In genomic region chr15:65595960-65596359, GRCh38 we compare ENCODE assay signal across 10 cellular contexts. TPM values are rescaled to one million over a fixed set of nuclear protein-coding genes. Genes with fewer than 3 reads are reported as not detected.
A peak's percentile ranks its signal among the peaks of the same experiment; 100 is the strongest.
DNase-seq lines count a peak whose midpoint lies in the region; ATAC-seq and TF ChIP-seq lines count a peak whose summit lies in the region.
"Had no signal": no experiment of that assay in that cellular context is flagged by ENCODE, and none has a peak within 500 bp of the region (broad histone marks: within the 10 kb centered on the region; RNA-seq: fewer than 3 reads in every experiment).

No MANE protein-coding gene starts in this region.

- intact Hi-C loops in left ventricle myocardium superior (cut with micrococcal nuclease) = no loop called here
- intact Hi-C loops in Panc1 (cut with micrococcal nuclease; ENCODE audit: unreplicated experiment) = no loop called here
- intact Hi-C loops in upper lobe of right lung (cut with DNase I) = no loop called here

- in situ Hi-C loops in Panc1 (cut with HindIII; ENCODE audit: low pct_unique_long_range_greater_than_20kb, low sequenced_read_pairs) = no loop called here

- H3K4me1 ChIP-seq in cardiac muscle cell (ENCODE audit: low read depth) = no peaks in the 10 kb centered on the region
- H3K4me1 ChIP-seq in Panc1 (ENCODE audit: control insufficient read depth, insufficient read depth, low read length) = no peaks in the 10 kb centered on the region
- H3K4me1 ChIP-seq in upper lobe of right lung = no peaks in the 10 kb centered on the region

- CTCF ChIA-PET in Panc1 (lab: Charles Lee) = interaction anchor here (0.6 kb wide), 2 partner anchors 195 to 241 kb away, joined by 3 to 4 read pairs; no protein-coding TSS in a partner anchor

- no peak overlapping the region for H3K27ac ChIP-seq in cardiac muscle cell
- no peak overlapping the region for H3K27ac ChIP-seq in Panc1 (ENCODE audit: low read length)
- no peak overlapping the region for H3K27ac ChIP-seq in upper lobe of right lung

- DNase-seq in cardiac muscle cell (ENCODE audit: low read depth in 1 of 2, low spot score in 1 of 2) = peak; percentile 34 to 38
- no peak for DNase-seq in left ventricle myocardium superior
- DNase-seq in Panc1 (ENCODE audit: low read depth, low spot score) = no peak
- peak; percentile 23 for DNase-seq in fibroblast of peridontal ligament (ENCODE audit: extremely low read depth)
- DNase-seq in upper lobe of right lung = no peak
- DNase-seq: SIG-M5 had no signal

- ATAC-seq in left ventricle myocardium superior (no peak), Panc1 (no peak), upper lobe of right lung (no peak), HG03175 (IDR thresholded peaks at IDR 0.05; ENCODE audit: unreplicated experiment) (no peak), GM18909 (IDR thresholded peaks at IDR 0.05; ENCODE audit: poor library complexity, unreplicated experiment) (no peak), HG02678 (IDR thresholded peaks at IDR 0.05; ENCODE audit: unreplicated experiment) (no peak)
- ATAC-seq: activated naive CD4-positive, alpha-beta T cell treated with anti-CD3 and anti-CD28 coated beads, Interleukin-2, amount 50 U/mL, for 72 hours had no signal

- TF ChIP-seq CTCF in cardiac muscle cell (IDR thresholded peaks at IDR 0.05; ENCODE audit: low read depth, low read length) = peak; percentile 44
- peak; percentile 48; the same call in 1 of the 2 replicates for TF ChIP-seq CTCF in Panc1 (IDR thresholded peaks at IDR 0.05)
- TF ChIP-seq CTCF in upper lobe of right lung (IDR thresholded peaks at IDR 0.05) = peak; percentile 15

- POLR2A ChIA-PET in Panc1 (lab: Charles Lee) = interaction anchor here (0.6 kb wide), 1 partner anchor 275 kb away, joined by 3 read pairs; no protein-coding TSS in a partner anchor

- H3K4me3 ChIP-seq in cardiac muscle cell (no peak overlapping the region), Panc1 (ENCODE audit: low read depth in 2 of 2, low read length in 2 of 2) (no peak overlapping the region), upper lobe of right lung (no peak overlapping the region)

- H3K27me3 ChIP-seq in cardiac muscle cell = no peaks in the 10 kb centered on the region
- H3K27me3 ChIP-seq in Panc1 (ENCODE audit: control insufficient read depth, insufficient read depth, low read length) = no peaks in the 10 kb centered on the region
- no peaks in the 10 kb centered on the region for H3K27me3 ChIP-seq in upper lobe of right lung

- no TSS peak for BruUV-seq in Panc1 (replicated peaks; lab: Mats Ljungman, UMichigan)

- H3K36me3 ChIP-seq in cardiac muscle cell (peaks cover 69% of the 10 kb centered on the region), Panc1 (ENCODE audit: control insufficient read depth, insufficient read depth, low read length) (peaks cover 39% of the 10 kb centered on the region), upper lobe of right lung (peaks cover 97% of the 10 kb centered on the region)

- H3K9me3 ChIP-seq in cardiac muscle cell (ENCODE audit: low read depth) (no peaks in the 10 kb centered on the region), Panc1 (ENCODE audit: control insufficient read depth, insufficient read depth, low read depth, low read length) (no peaks in the 10 kb centered on the region), upper lobe of right lung (no peaks in the 10 kb centered on the region)

RNA-seq across cellular contexts. Expression of gene INTS14, which starts 15.0 kb away (rescaled TPM):
- total RNA-seq in cardiac muscle cell (25.0 and 32.5 TPM in 2 replicates), left ventricle myocardium superior (10.3 TPM), Panc1 (2021; ENCODE audit: unreplicated experiment) (41.2 TPM), upper lobe of right lung (32.0 TPM)
- polyA plus RNA-seq in cardiac muscle cell = 28.0 and 30.9 TPM in 2 replicates
- 30.4 TPM for polyA plus RNA-seq in Panc1 (2012; ENCODE audit: insufficient read length)

RNA-seq across cellular contexts. Expression of gene SLC24A1, which starts 25.8 kb away (rescaled TPM):
- total RNA-seq in cardiac muscle cell = 2.5 and 5.2 TPM in 2 replicates
- 1.1 and 4.2 TPM in 2 replicates for polyA plus RNA-seq in cardiac muscle cell
- total RNA-seq in left ventricle myocardium superior = 1.7 TPM
- 13.0 TPM for total RNA-seq in Panc1 (2021; ENCODE audit: unreplicated experiment)
- 6.9 TPM for polyA plus RNA-seq in Panc1 (2012; ENCODE audit: insufficient read length)
- 11.8 TPM for total RNA-seq in upper lobe of right lung

Comparison
In these comparisons a context has a peak if more than half of its experiments do, and no peak if none do; other contexts are left out.
1. DNase-seq: peak in cardiac muscle cell (2 of 2) and fibroblast of peridontal ligament (single experiment); none in left ventricle myocardium superior (single experiment), Panc1 (single experiment) and upper lobe of right lung (single experiment).
2. Peak in every context shown above with its lines, with median percentiles within 50 percentile points of each other: CTCF ChIP-seq.